ENCODE assay signal across 22 cellular contexts in genomic region chr3:42664443-42664814, GRCh38. TPM values are rescaled to one million over a fixed set of nuclear protein-coding genes. Genes with fewer than 3 reads are reported as not detected.
"Had no signal": no experiment of that assay in that cellular context is flagged by ENCODE, and none has a peak within 500 bp of the region (broad histone marks: within the 10 kb centered on the region; RNA-seq: fewer than 3 reads in every experiment).

No MANE protein-coding gene starts in this region.

- H3K4me3 Mint-ChIP-seq: activated CD4-positive, alpha-beta T cell treated with anti-CD3 and anti-CD28 coated beads for 36 hours; activated naive CD8-positive, alpha-beta T cell; activated T-helper 1 cell treated with anti-CD3 and anti-CD28 coated beads, Interleukin-12 subunit alpha, Interleukin-12 subunit beta, Interleukin-2, Interleukin-4 antibody, amounts not matched to agents 30 ng/mL and 10 ng/mL and 1 ng/mL, durations not matched to agents 14 hours and 24 hours and 36 hours; mesothelial cell of epicardium; natural killer cell; T-cell; T-helper 2 cell treated with Interferon-gamma antibody and Interleukin-4, amounts not matched to agents 5 μg/mL and 100 μg/mL, for 36 hours had no signal

- H3K27ac Mint-ChIP-seq: activated CD4-positive, alpha-beta T cell treated with anti-CD3 and anti-CD28 coated beads for 36 hours; activated naive CD8-positive, alpha-beta T cell; activated T-helper 1 cell treated with anti-CD3 and anti-CD28 coated beads, Interleukin-12 subunit alpha, Interleukin-12 subunit beta, Interleukin-2, Interleukin-4 antibody, amounts not matched to agents 30 ng/mL and 10 ng/mL and 1 ng/mL, durations not matched to agents 14 hours and 24 hours and 36 hours; mesothelial cell of epicardium; natural killer cell; T-cell; T-helper 2 cell treated with Interferon-gamma antibody and Interleukin-4, amounts not matched to agents 5 μg/mL and 100 μg/mL, for 36 hours had no signal

- H3K36me3 Mint-ChIP-seq: natural killer cell, T-cell had no signal

- H3K27me3 Mint-ChIP-seq: activated CD4-positive, alpha-beta T cell treated with anti-CD3 and anti-CD28 coated beads for 36 hours; activated naive CD8-positive, alpha-beta T cell had no signal

- ATAC-seq: activated CD4-positive, alpha-beta T cell treated with anti-CD3 and anti-CD28 coated beads for 36 hours; foreskin keratinocyte; natural killer cell; T-cell had no signal

- H3K9me3 Mint-ChIP-seq: activated T-helper 1 cell treated with anti-CD3 and anti-CD28 coated beads, Interleukin-12 subunit alpha, Interleukin-12 subunit beta, Interleukin-2, Interleukin-4 antibody, amounts not matched to agents 30 ng/mL and 10 ng/mL and 1 ng/mL, durations not matched to agents 14 hours and 24 hours and 36 hours; mesothelial cell of epicardium; natural killer cell; T-cell had no signal

- DNase-seq: activated CD4-positive, alpha-beta T cell treated with anti-CD3 and anti-CD28 coated beads for 36 hours; activated CD4-positive, alpha-beta T cell treated with anti-CD3 and anti-CD28 coated beads, Interleukin-2, amount 50 U/mL, for 48 hours; activated naive CD4-positive, alpha-beta T cell; central memory CD4-positive, alpha-beta T cell; effector memory CD4-positive, alpha-beta T cell; foreskin keratinocyte; left ventricle myocardium inferior; natural killer cell; stimulated activated CD4-positive, alpha-beta T cell treated with anti-CD3 and anti-CD28 coated beads, Interleukin-2, amount 100 ng/mL, for 48 hours; stimulated activated naive CD4-positive, alpha-beta T cell; T-cell; thyroid gland; upper lobe of right lung had no signal

- H3K4me1 Mint-ChIP-seq: activated CD4-positive, alpha-beta T cell treated with anti-CD3 and anti-CD28 coated beads for 36 hours; mesothelial cell of epicardium; T-cell had no signal

RNA-seq across cellular contexts. Expression of gene KLHL40, which starts 20.9 kb away (rescaled TPM):
- total RNA-seq: activated CD4-positive, alpha-beta T cell treated with anti-CD3 and anti-CD28 coated beads for 36 hours; activated T-helper 1 cell treated with anti-CD3 and anti-CD28 coated beads, Interleukin-12 subunit alpha, Interleukin-12 subunit beta, Interleukin-2, Interleukin-4 antibody, amounts not matched to agents 30 ng/mL and 10 ng/mL and 1 ng/mL, durations not matched to agents 14 hours and 24 hours and 36 hours; astrocyte; dermis microvascular lymphatic vessel endothelial cell; foreskin keratinocyte; lung microvascular endothelial cell; mesothelial cell of epicardium; natural killer cell; osteocyte; subcutaneous adipose tissue; T-cell; thyroid gland; upper lobe of right lung had no signal

RNA-seq across cellular contexts. Expression of gene HHATL, which starts 38.2 kb away (rescaled TPM):
- total RNA-seq: activated CD4-positive, alpha-beta T cell treated with anti-CD3 and anti-CD28 coated beads for 36 hours; activated T-helper 1 cell treated with anti-CD3 and anti-CD28 coated beads, Interleukin-12 subunit alpha, Interleukin-12 subunit beta, Interleukin-2, Interleukin-4 antibody, amounts not matched to agents 30 ng/mL and 10 ng/mL and 1 ng/mL, durations not matched to agents 14 hours and 24 hours and 36 hours; astrocyte; dermis microvascular lymphatic vessel endothelial cell; foreskin keratinocyte; lung microvascular endothelial cell; mesothelial cell of epicardium; natural killer cell; osteocyte; T-cell; upper lobe of right lung had no signal
